1 cellular context compared by ENCODE assay signal in genomic region chr15:41022487-41023090, GRCh38.
TF ChIP-seq lines count a peak whose summit lies in the region.

No MANE protein-coding gene starts in this region.

TF ChIP-seq in GM23338, 12 proteins besides CTCF, POLR2A, EP300 and RAD21 (continued from another document):
- TF ChIP-seq ZNF462 (CRISPR knock-in tag; IDR thresholded peaks at IDR 0.05) (no peak), JUNB (IDR thresholded peaks at IDR 0.05; ENCODE audit: unreplicated experiment) (no peak), POLR2AphosphoS5 (IDR thresholded peaks at IDR 0.05; ENCODE audit: low read depth) (no peak)
